ENCODE assay signal across 9 cellular contexts in genomic region chr7:37342665-37343471, GRCh38.
DNase-seq lines count a peak whose midpoint lies in the region; ATAC-seq lines count a peak whose summit lies in the region.
"Had no signal": no experiment of that assay in that cellular context is flagged by ENCODE, and none has a peak within 500 bp of the region (broad histone marks: within the 10 kb centered on the region; RNA-seq: fewer than 3 reads in every experiment).

No MANE protein-coding gene starts in this region.

- H3K4me3 Mint-ChIP-seq in effector memory CD8-positive, alpha-beta T cell, result peak overlapping the region; percentile 85 to 87

- H3K36me3 Mint-ChIP-seq in effector memory CD8-positive, alpha-beta T cell (ENCODE audit: insufficient read depth), result peaks cover 19% of the 10 kb centered on the region

- H3K27me3 ChIP-seq in BLaER1 treated with 17β-estradiol and CSF1 and Interleukin-3, amounts not matched to agents 10 nM and 100 nM, result no peaks in the 10 kb centered on the region

- H3K9me3 ChIP-seq in BLaER1 treated with 17β-estradiol and CSF1 and Interleukin-3, amounts not matched to agents 10 nM and 100 nM (replicated peaks in 1 of 11), result peaks cover 0 to 10% (median 7%) of the 10 kb centered on the region in 11 experiments; a peak in 11 of 22 replicates

- H3K4me2 ChIP-seq in BLaER1 treated with 17β-estradiol and CSF1 and Interleukin-3, amounts not matched to agents 10 nM and 100 nM, result peak overlapping the region; percentile 77 to 95 (median 87)

- ATAC-seq in GM19463 (IDR thresholded peaks at IDR 0.05; ENCODE audit: unreplicated experiment) (peak; percentile 61), HG03558 (IDR thresholded peaks at IDR 0.05; ENCODE audit: extremely low read depth, unreplicated experiment) (peak; percentile 20)
- peak; percentile 85 for ATAC-seq in effector memory CD8-positive, alpha-beta T cell (replicated peaks)

- H3K4me1 Mint-ChIP-seq in effector memory CD8-positive, alpha-beta T cell (ENCODE audit: low read depth in 2 of 2), result peaks cover 32 to 45% of the 10 kb centered on the region in 2 donors

- peak overlapping the region; percentile 94 to 96 for H3K27ac Mint-ChIP-seq in effector memory CD8-positive, alpha-beta T cell

- DNase-seq in activated CD4-positive, alpha-beta T cell treated with anti-CD3 and anti-CD28 coated beads for 4 hours, result peak; percentile 68 to 72
- peak; percentile 54 to 59 (median 58) for DNase-seq in effector memory CD8-positive, alpha-beta T cell
- peak; percentile 77 for DNase-seq in stimulated activated CD4-positive, alpha-beta T cell treated with anti-CD3 and anti-CD28 coated beads, Interleukin-4, amount 100 ng/mL, for 24 hours
- no peak for DNase-seq in dedifferentiated amniotic fluid mesenchymal stem cell (ENCODE audit: extremely low spot score)
- DNase-seq in cerebellar cortex (ENCODE audit: low spot score), result no peak

- peaks cover 40 to 64% (median 53%) of the 10 kb centered on the region in 10 experiments for H3K4me1 ChIP-seq in BLaER1 treated with 17β-estradiol and CSF1 and Interleukin-3, amounts not matched to agents 10 nM and 100 nM

- H3K9ac ChIP-seq in BLaER1 treated with 17β-estradiol and CSF1 and Interleukin-3, amounts not matched to agents 10 nM and 100 nM, result peak overlapping the region; percentile 70 to 87 (median 80)

- H3K27me3 Mint-ChIP-seq in effector memory CD8-positive, alpha-beta T cell, result no peaks in the 10 kb centered on the region

- H3K36me3 ChIP-seq in BLaER1 treated with 17β-estradiol and CSF1 and Interleukin-3, amounts not matched to agents 10 nM and 100 nM, result peaks cover 5 to 25% (median 14%) of the 10 kb centered on the region in 11 experiments; a peak in 20 of 22 replicates

- no peaks in the 10 kb centered on the region for H3K9me3 Mint-ChIP-seq in effector memory CD8-positive, alpha-beta T cell

- H3K4me3 ChIP-seq in BLaER1 treated with 17β-estradiol and CSF1 and Interleukin-3, amounts not matched to agents 10 nM and 100 nM, result peak overlapping the region; percentile 50 to 74 (median 67)

- peaks cover 0 to 22% (median 0%) of the 10 kb centered on the region in 11 experiments; a peak in 5 of 22 replicates for H4K20me1 ChIP-seq in BLaER1 treated with 17β-estradiol and CSF1 and Interleukin-3, amounts not matched to agents 10 nM and 100 nM

- peak overlapping the region; percentile 58 to 92 (median 89) for H3K27ac ChIP-seq in BLaER1 treated with 17β-estradiol and CSF1 and Interleukin-3, amounts not matched to agents 10 nM and 100 nM
- H3K27ac ChIP-seq: C4-2B had no signal

Comparison
In these comparisons a context has a peak if more than half of its experiments do, and no peak if none do; other contexts are left out.
1. ATAC-seq: peak in every context shown above with its lines; median percentile 85 in effector memory CD8-positive, alpha-beta T cell; 61 in GM19463; 20 in HG03558.
2. DNase-seq: peak in activated CD4-positive, alpha-beta T cell treated with anti-CD3 and anti-CD28 coated beads for 4 hours (2 of 2), effector memory CD8-positive, alpha-beta T cell (3 of 3) and stimulated activated CD4-positive, alpha-beta T cell treated with anti-CD3 and anti-CD28 coated beads, Interleukin-4, amount 100 ng/mL, for 24 hours (single experiment); none in dedifferentiated amniotic fluid mesenchymal stem cell (single experiment) and cerebellar cortex (single experiment).